In genomic region chr11:66659785-66660184, GRCh38 we compare ENCODE assay signal across 1 cellular context.
TF ChIP-seq lines count a peak whose summit lies in the region.

No MANE protein-coding gene starts in this region.

TF ChIP-seq in GM12878, 131 proteins besides CTCF, POLR2A, EP300 and RAD21:
- TF ChIP-seq RAD51 (IDR thresholded peaks at IDR 0.05) (no peak), SPI1 (IDR thresholded peaks at IDR 0.05; ENCODE audit: borderline replicate concordance, insufficient read depth, low read depth, low read length) (peak; percentile 28; the same call in 1 of the 2 replicates)
